In genomic region chr15:50098576-50098975, GRCh38 we compare ENCODE assay signal across 29 cellular contexts. TPM values are rescaled to one million over a fixed set of nuclear protein-coding genes. Genes with fewer than 3 reads are reported as not detected.
DNase-seq lines count a peak whose midpoint lies in the region; ATAC-seq and TF ChIP-seq lines count a peak whose summit lies in the region.
"Had no signal": no experiment of that assay in that cellular context is flagged by ENCODE, and none has a peak within 500 bp of the region (broad histone marks: within the 10 kb centered on the region; RNA-seq: fewer than 3 reads in every experiment).

No MANE protein-coding gene starts in this region.

- H3K4me1 Mint-ChIP-seq in natural killer cell treated with Interleukin-12 subunit alpha and Interleukin-12 subunit beta and Interleukin-15 and Interleukin-18, amount 100 ng/mL, for 72 hours (ENCODE audit: low read depth in 2 of 2) = peaks cover 66 to 68% of the 10 kb centered on the region in 2 donors

- peaks cover 10% of the 10 kb centered on the region for H3K9me3 Mint-ChIP-seq in natural killer cell treated with Interleukin-12 subunit alpha and Interleukin-12 subunit beta and Interleukin-15 and Interleukin-18, amount 100 ng/mL, for 72 hours
- H3K9me3 Mint-ChIP-seq: GM23338, H9 had no signal

- H3K4me3 Mint-ChIP-seq in natural killer cell treated with Interleukin-12 subunit alpha and Interleukin-12 subunit beta and Interleukin-15 and Interleukin-18, amount 100 ng/mL, for 72 hours = peak overlapping the region; percentile 22
- H3K4me3 Mint-ChIP-seq: GM23338, H9 had no signal

- no peak overlapping the region for H3K27ac ChIP-seq in RWPE2 (ENCODE audit: poor library complexity, severe bottlenecking)
- H3K27ac ChIP-seq: SJCRH30 had no signal

- H3K9me3 ChIP-seq in RWPE2 (ENCODE audit: severe bottlenecking) = no peaks in the 10 kb centered on the region
- H3K9me3 ChIP-seq: BE2C, SJCRH30 had no signal

- H3K4me3 ChIP-seq in RWPE2 (ENCODE audit: severe bottlenecking) (no peak overlapping the region), fibroblast of mammary gland (ENCODE audit: control insufficient read depth, low read depth, low read length) (no peak overlapping the region)
- H3K4me3 ChIP-seq: GM23338, SJCRH30 had no signal

- peaks cover 52% of the 10 kb centered on the region for H3K36me3 Mint-ChIP-seq in natural killer cell treated with Interleukin-12 subunit alpha and Interleukin-12 subunit beta and Interleukin-15 and Interleukin-18, amount 100 ng/mL, for 72 hours

- no peak for TF ChIP-seq CTCF in RWPE2 (IDR thresholded peaks at IDR 0.05; ENCODE audit: poor library complexity, severe bottlenecking)
- TF ChIP-seq CTCF in fibroblast of mammary gland (conservative IDR thresholded peaks at IDR 0.05; ENCODE audit: control insufficient read depth, insufficient read depth, low read depth, low read length) = no peak

- ATAC-seq in RWPE2 (ENCODE audit: low read depth) = peak; percentile 41; the same call in 1 of the 3 replicates
- no peak for ATAC-seq in natural killer cell treated with Interleukin-12 subunit alpha and Interleukin-12 subunit beta and Interleukin-15 and Interleukin-18, amount 100 ng/mL, for 72 hours
- no peak for ATAC-seq in HG03108 (IDR thresholded peaks at IDR 0.05; ENCODE audit: unreplicated experiment)
- no peak for ATAC-seq in HG02763 (IDR thresholded peaks at IDR 0.05; ENCODE audit: unreplicated experiment)
- ATAC-seq: GM23338, PC-3, Right ventricle myocardium inferior, SK-N-SH treated with all-trans-retinoic acid at 6 μM for 48 hours had no signal

- peaks cover 8% of the 10 kb centered on the region for H3K27me3 ChIP-seq in RWPE2 (ENCODE audit: insufficient read depth, poor library complexity, severe bottlenecking)
- H3K27me3 ChIP-seq: SJCRH30 had no signal

- peak overlapping the region; percentile 56 to 99 for H3K27ac Mint-ChIP-seq in natural killer cell treated with Interleukin-12 subunit alpha and Interleukin-12 subunit beta and Interleukin-15 and Interleukin-18, amount 100 ng/mL, for 72 hours
- H3K27ac Mint-ChIP-seq: GM23338, H9 had no signal

- no peaks in the 10 kb centered on the region for H3K4me1 ChIP-seq in RWPE2 (ENCODE audit: insufficient read depth, poor library complexity, severe bottlenecking)
- H3K4me1 ChIP-seq: BE2C, SJCRH30 had no signal

- DNase-seq in ELR (ENCODE audit: low read depth) = peak; percentile 12
- DNase-seq in RWPE2 (ENCODE audit: low spot score) = no peak
- peak; percentile 24 for DNase-seq in fibroblast of mammary gland (ENCODE audit: low read depth)
- no peak for DNase-seq in natural killer cell treated with Interleukin-12 subunit alpha and Interleukin-12 subunit beta and Interleukin-15 and Interleukin-18, amount 100 ng/mL, for 72 hours (ENCODE audit: low spot score)
- DNase-seq in nucleus accumbens (lab: John Stamatoyannopoulos, UW) = no peak
- DNase-seq in putamen (ENCODE audit: low spot score) = no peak
- DNase-seq: 8988T; ACHN; BE2C; Calu3; DND-41; H9; KBM-7; MV-4-11; NCI-H1105; NCI-H146; NCI-H2029; NCI-H446 treated with DMSO at 0.1 percent for 48 hours; NCI-H526; NCI-H82; NK-92 treated with Interleukin-12 subunit alpha and Interleukin-12 subunit beta, amount 100 ng/mL, for 24 hours; PC-3; SJCRH30 had no signal

- H3K36me3 ChIP-seq in RWPE2 (ENCODE audit: low read depth) = no peaks in the 10 kb centered on the region
- H3K36me3 ChIP-seq: BE2C, SJCRH30 had no signal

- H3K27me3 Mint-ChIP-seq in natural killer cell treated with Interleukin-12 subunit alpha and Interleukin-12 subunit beta and Interleukin-15 and Interleukin-18, amount 100 ng/mL, for 72 hours = no peaks in the 10 kb centered on the region

RNA-seq across cellular contexts. Expression of gene ATP8B4, which starts 20.5 kb away (rescaled TPM):
- 100 to 1,000 TPM; 273 to 296 TPM for total RNA-seq in natural killer cell treated with Interleukin-12 subunit alpha and Interleukin-12 subunit beta and Interleukin-15 and Interleukin-18, amount 100 ng/mL, for 72 hours
- total RNA-seq: MCF 10A, PC-3 had no signal

Comparison
In these comparisons a context has a peak if more than half of its experiments do, and no peak if none do; other contexts are left out.
1. DNase-seq: peak in ELR (single experiment) and fibroblast of mammary gland (single experiment); none in RWPE2 (single experiment), natural killer cell treated with Interleukin-12 subunit alpha and Interleukin-12 subunit beta and Interleukin-15 and Interleukin-18, amount 100 ng/mL, for 72 hours (single experiment), nucleus accumbens (0 of 56) and putamen (single experiment).